Comparison of ENCODE assay signal across 1 cellular context in genomic region chr21:43331962-43332458, GRCh38.
TF ChIP-seq lines count a peak whose summit lies in the region.

No MANE protein-coding gene starts in this region.

TF ChIP-seq in A549, 52 proteins besides CTCF, POLR2A, EP300 and RAD21 (continued from another document):
- TF ChIP-seq, protein P1, sequence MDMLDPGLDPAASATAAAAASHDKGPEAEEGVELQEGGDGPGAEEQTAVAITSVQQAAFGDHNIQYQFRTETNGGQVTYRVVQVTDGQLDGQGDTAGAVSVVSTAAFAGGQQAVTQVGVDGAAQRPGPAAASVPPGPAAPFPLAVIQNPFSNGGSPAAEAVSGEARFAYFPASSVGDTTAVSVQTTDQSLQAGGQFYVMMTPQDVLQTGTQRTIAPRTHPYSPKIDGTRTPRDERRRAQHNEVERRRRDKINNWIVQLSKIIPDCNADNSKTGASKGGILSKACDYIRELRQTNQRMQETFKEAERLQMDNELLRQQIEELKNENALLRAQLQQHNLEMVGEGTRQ (IDR thresholded peaks at IDR 0.05), result peak; percentile 89
- peak; percentile 60 for TF ChIP-seq JUNB (IDR thresholded peaks at IDR 0.05)
- TF ChIP-seq FOSL2 (IDR thresholded peaks at IDR 0.05), result 0 out of 2 replicates have a peak, but pooled peaks have one; percentile 17
- TF ChIP-seq FOSL2 (CRISPR knock-in tag; IDR thresholded peaks at IDR 0.05), result peak; percentile 76
- TF ChIP-seq, protein P2, sequence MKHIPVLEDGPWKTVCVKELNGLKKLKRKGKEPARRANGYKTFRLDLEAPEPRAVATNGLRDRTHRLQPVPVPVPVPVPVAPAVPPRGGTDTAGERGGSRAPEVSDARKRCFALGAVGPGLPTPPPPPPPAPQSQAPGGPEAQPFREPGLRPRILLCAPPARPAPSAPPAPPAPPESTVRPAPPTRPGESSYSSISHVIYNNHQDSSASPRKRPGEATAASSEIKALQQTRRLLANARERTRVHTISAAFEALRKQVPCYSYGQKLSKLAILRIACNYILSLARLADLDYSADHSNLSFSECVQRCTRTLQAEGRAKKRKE (CRISPR knock-in tag; IDR thresholded peaks at IDR 0.05; ENCODE audit: low read depth), result peak; percentile 8; the same call in 1 of the 2 replicates
- TF ChIP-seq ZSCAN20 (CRISPR knock-in tag; IDR thresholded peaks at IDR 0.05), result 0 out of 2 replicates have a peak, but pooled peaks have one; percentile 11
- peak; percentile 32 to 48; a peak in 3 of 5 replicates for TF ChIP-seq JUN (IDR thresholded peaks at IDR 0.05)
- TF ChIP-seq TFCP2L1 (CRISPR knock-in tag; IDR thresholded peaks at IDR 0.05), result no peak
